15 cellular contexts compared by ENCODE assay signal in genomic region chr12:28909291-28909690, GRCh38.
"Had no signal": no experiment of that assay in that cellular context is flagged by ENCODE, and none has a peak within 500 bp of the region (broad histone marks: within the 10 kb centered on the region; RNA-seq: fewer than 3 reads in every experiment).

No MANE protein-coding gene starts in this region.

- H3K36me3 ChIP-seq: sigmoid colon, upper lobe of right lung had no signal

- ATAC-seq: foreskin keratinocyte; left lobe of liver; natural killer cell treated with Interleukin-12 subunit alpha and Interleukin-12 subunit beta and Interleukin-15 and Interleukin-18, amount 100 ng/mL, for 72 hours; psoas muscle; stimulated activated naive CD8-positive, alpha-beta T cell treated with anti-CD3 and anti-CD28 coated beads, Interleukin-15, Interleukin-2, amounts not matched to agents 100 U/mL and 50 U/mL, for 24 hours; upper lobe of right lung had no signal

- H3K4me3 ChIP-seq: psoas muscle, sigmoid colon, upper lobe of right lung had no signal

- H3K27ac ChIP-seq: foreskin keratinocyte, psoas muscle, sigmoid colon, upper lobe of right lung had no signal

- H3K4me1 ChIP-seq: psoas muscle, sigmoid colon, upper lobe of right lung had no signal

- H3K27me3 ChIP-seq: foreskin keratinocyte, sigmoid colon, upper lobe of right lung had no signal

- DNase-seq: activated CD4-positive, alpha-beta T cell treated with anti-CD3 and anti-CD28 coated beads, Interleukin-2, amount 50 U/mL, for 1 hour; activated CD4-positive, CD25-positive, alpha-beta regulatory T cell; activated naive CD4-positive, alpha-beta T cell treated with anti-CD3 and anti-CD28 coated beads, Interleukin-2, amount 50 U/mL, for 16 hours; effector CD4-positive, alpha-beta T cell; foreskin keratinocyte; head of caudate nucleus; occipital lobe; psoas muscle; sigmoid colon; stimulated activated CD4-positive, alpha-beta T cell treated with anti-CD3 and anti-CD28 coated beads, Interleukin-4, amount 100 ng/mL, for 1 hour; stimulated activated CD8-positive, alpha-beta memory T cell treated with anti-CD3 and anti-CD28 coated beads, Interleukin-4, amount 100 ng/mL, for 48 hours; stimulated activated naive CD8-positive, alpha-beta T cell treated with anti-CD3 and anti-CD28 coated beads, Interleukin-15, Interleukin-2, amounts not matched to agents 100 U/mL and 50 U/mL, for 24 hours; upper lobe of right lung had no signal
